ENCODE assay signal across 8 cellular contexts in genomic region chr14:101761032-101761880, GRCh38. TPM values are rescaled to one million over a fixed set of nuclear protein-coding genes. Genes with fewer than 3 reads are reported as not detected.
DNase-seq lines count a peak whose midpoint lies in the region; ATAC-seq and TF ChIP-seq lines count a peak whose summit lies in the region.

Gene PPP2R5C (plus strand): TSS chr14:101761709. CDS start chr14:101761894, 185 bp downstream.

- no peaks in the 10 kb centered on the region for H3K9me3 ChIP-seq in DOHH2 (ENCODE audit: control insufficient read depth, insufficient read depth, low read length)
- H3K9me3 ChIP-seq in neural cell (ENCODE audit: low read length) = no peaks in the 10 kb centered on the region

- ATAC-seq in GM23338 = peak; percentile 75

- TF ChIP-seq CTCF in DOHH2 (IDR thresholded peaks at IDR 0.05; ENCODE audit: low read depth, low read length, poor library complexity, severe bottlenecking) = no peak
- TF ChIP-seq CTCF in GM23338 (conservative IDR thresholded peaks at IDR 0.05; ENCODE audit: low read depth in 2 of 2) = no peak
- no peak for TF ChIP-seq CTCF in fibroblast of the aortic adventitia (IDR thresholded peaks at IDR 0.05; ENCODE audit: insufficient read depth, low read length)
- no peak for TF ChIP-seq CTCF in neural cell (IDR thresholded peaks at IDR 0.05; ENCODE audit: poor library complexity, severe bottlenecking)

- DNase-seq in GM23338 (ENCODE audit: low spot score) (peak; percentile 92), LHCN-M2 (ENCODE audit: low read depth) (peak; percentile 80), SIG-M5 (lab: John Stamatoyannopoulos, UW) (peak; percentile 6), fibroblast of the aortic adventitia (ENCODE audit: low read depth) (peak; percentile 81)
- DNase-seq in activated effector memory CD4-positive, alpha-beta T cell treated with anti-CD3 and anti-CD28 coated beads, Interleukin-2, amount 50 U/mL, for 16 hours = peak; percentile 94

- H4K20me1 ChIP-seq in DOHH2 (ENCODE audit: control insufficient read depth, insufficient read depth, low read depth, low read length) = no peaks in the 10 kb centered on the region
- H4K20me1 ChIP-seq in GM23338 (replicated peaks; ENCODE audit: insufficient read depth) = peaks cover 5% of the 10 kb centered on the region; the same call in 1 of the 2 replicates
- H4K20me1 ChIP-seq in neural cell (ENCODE audit: insufficient read depth) = no peaks in the 10 kb centered on the region

- no peaks in the 10 kb centered on the region; the same call in 2 of the 3 replicates for H3K36me3 Mint-ChIP-seq in GM23338 (ENCODE audit: low read depth)
- peaks cover 13% of the 10 kb centered on the region for H3K36me3 Mint-ChIP-seq in stimulated activated naive CD8-positive, alpha-beta T cell treated with anti-CD3 and anti-CD28 coated beads, Interleukin-15, Interleukin-2, amounts not matched to agents 100 ng/mL and 50 ng/mL, for 24 hours (ENCODE audit: low read depth)

- H3K4me1 ChIP-seq in DOHH2 (ENCODE audit: control insufficient read depth, low read length) = peaks cover 13% of the 10 kb centered on the region
- H3K4me1 ChIP-seq in GM23338 (ENCODE audit: insufficient read depth) = peaks cover 11% of the 10 kb centered on the region

- peak; percentile 30 for TF ChIP-seq RAD21 in neural cell (conservative IDR thresholded peaks at IDR 0.05)

- peak within 1 kb of the TSS; percentile 92 for H3K4me3 Mint-ChIP-seq in GM23338
- H3K4me3 Mint-ChIP-seq in stimulated activated naive CD8-positive, alpha-beta T cell treated with anti-CD3 and anti-CD28 coated beads, Interleukin-15, Interleukin-2, amounts not matched to agents 100 ng/mL and 50 ng/mL, for 24 hours = peak within 1 kb of the TSS; percentile 85

- H3K27me3 Mint-ChIP-seq in GM23338 (ENCODE audit: insufficient read depth, low read depth, poor library complexity) = peaks cover 21% of the 10 kb centered on the region
- no peaks in the 10 kb centered on the region for H3K27me3 Mint-ChIP-seq in stimulated activated naive CD8-positive, alpha-beta T cell treated with anti-CD3 and anti-CD28 coated beads, Interleukin-15, Interleukin-2, amounts not matched to agents 100 ng/mL and 50 ng/mL, for 24 hours

- peak within 1 kb of the TSS; percentile 99 for H2AFZ ChIP-seq in GM23338
- H2AFZ ChIP-seq in neural cell (ENCODE audit: low read depth, low read length) = peak within 1 kb of the TSS; percentile 77

- H3K27ac ChIP-seq in DOHH2 (ENCODE audit: low read depth, low read length) (peak within 1 kb of the TSS; percentile 54), GM23338 (ENCODE audit: low read depth) (peak within 1 kb of the TSS; percentile 72; the same call in 1 of the 2 replicates), neural cell (ENCODE audit: low read length) (peak within 1 kb of the TSS; percentile 75)

- H3K4me3 ChIP-seq in DOHH2 (ENCODE audit: low read length) (peak within 1 kb of the TSS; percentile 96), GM23338 (peak within 1 kb of the TSS; percentile 98), fibroblast of the aortic adventitia (ENCODE audit: low read depth, low read length) (peak within 1 kb of the TSS; percentile 79), neural cell (ENCODE audit: low read length) (peak within 1 kb of the TSS; percentile 100)

- H3K9ac ChIP-seq in neural cell (ENCODE audit: low read length) = peak within 1 kb of the TSS; percentile 81

- peak within 1 kb of the TSS; percentile 95 for H3K4me2 ChIP-seq in DOHH2 (ENCODE audit: low read length)
- peak within 1 kb of the TSS; percentile 94 for H3K4me2 ChIP-seq in GM23338
- peak within 1 kb of the TSS; percentile 65 for H3K4me2 ChIP-seq in neural cell (ENCODE audit: low read length)

- no peaks in the 10 kb centered on the region; the same call in 2 of the 3 replicates for H3K9me3 Mint-ChIP-seq in GM23338
- H3K9me3 Mint-ChIP-seq in stimulated activated naive CD8-positive, alpha-beta T cell treated with anti-CD3 and anti-CD28 coated beads, Interleukin-15, Interleukin-2, amounts not matched to agents 100 ng/mL and 50 ng/mL, for 24 hours = no peaks in the 10 kb centered on the region

- peaks cover 9% of the 10 kb centered on the region for H3K27me3 ChIP-seq in DOHH2 (ENCODE audit: control insufficient read depth, low read length)
- H3K27me3 ChIP-seq in GM23338 (ENCODE audit: insufficient read depth) = peaks cover 34% of the 10 kb centered on the region
- H3K27me3 ChIP-seq in neural cell (ENCODE audit: insufficient read depth, low read depth, low read length) = no peaks in the 10 kb centered on the region

- H3F3A ChIP-seq in DOHH2 (ENCODE audit: control insufficient read depth, insufficient read depth) (no peaks in the 10 kb centered on the region), GM23338 (replicated peaks; ENCODE audit: low read depth) (no peaks in the 10 kb centered on the region), neural cell (ENCODE audit: insufficient read depth, low read length, poor library complexity, severe bottlenecking) (no peaks in the 10 kb centered on the region)

- TF ChIP-seq EP300 in neural cell (conservative IDR thresholded peaks at IDR 0.05; ENCODE audit: poor library complexity, severe bottlenecking) = peak; percentile 41

- H3K79me2 ChIP-seq in DOHH2 (ENCODE audit: control insufficient read depth, low read length) (peaks cover 5% of the 10 kb centered on the region), GM23338 (replicated peaks; ENCODE audit: insufficient read depth) (no peaks in the 10 kb centered on the region), neural cell (replicated peaks; ENCODE audit: insufficient read depth, low read length) (no peaks in the 10 kb centered on the region)

- no peak within 1 kb of the TSS for H3K27ac Mint-ChIP-seq in GM23338
- peak within 1 kb of the TSS; percentile 37 for H3K27ac Mint-ChIP-seq in stimulated activated naive CD8-positive, alpha-beta T cell treated with anti-CD3 and anti-CD28 coated beads, Interleukin-15, Interleukin-2, amounts not matched to agents 100 ng/mL and 50 ng/mL, for 24 hours

- H3K36me3 ChIP-seq in DOHH2 (ENCODE audit: control insufficient read depth, low read length) = peaks cover 14% of the 10 kb centered on the region
- no peaks in the 10 kb centered on the region for H3K36me3 ChIP-seq in GM23338 (ENCODE audit: insufficient read depth)
- no peaks in the 10 kb centered on the region for H3K36me3 ChIP-seq in neural cell (ENCODE audit: insufficient read depth, low read length)

- H3K4me1 Mint-ChIP-seq in GM23338 = peaks cover 12% of the 10 kb centered on the region
- H3K4me1 Mint-ChIP-seq in stimulated activated naive CD8-positive, alpha-beta T cell treated with anti-CD3 and anti-CD28 coated beads, Interleukin-15, Interleukin-2, amounts not matched to agents 100 ng/mL and 50 ng/mL, for 24 hours (ENCODE audit: low read depth) = peaks cover 40% of the 10 kb centered on the region

- H3K9me2 ChIP-seq in DOHH2 (replicated peaks; ENCODE audit: control insufficient read depth, low read length) (no peaks in the 10 kb centered on the region), GM23338 (ENCODE audit: insufficient read depth) (no peaks in the 10 kb centered on the region), neural cell (ENCODE audit: insufficient read depth, low read length) (no peaks in the 10 kb centered on the region)

TF ChIP-seq in GM23338, 12 proteins besides CTCF, POLR2A, EP300 and RAD21 (continues in another document):
- TF ChIP-seq ZNF114 (CRISPR knock-in tag; IDR thresholded peaks at IDR 0.05) = no peak

TF ChIP-seq in neural cell, 6 proteins besides CTCF, POLR2A, EP300 and RAD21:
- TF ChIP-seq TAF1 (IDR thresholded peaks at IDR 0.05; ENCODE audit: low read depth) (no peak), SMC3 (conservative IDR thresholded peaks at IDR 0.05; ENCODE audit: poor library complexity) (no peak), MXI1 (conservative IDR thresholded peaks at IDR 0.05; ENCODE audit: poor library complexity, severe bottlenecking) (peak; percentile 90), EZH2 (IDR thresholded peaks at IDR 0.05; ENCODE audit: borderline replicate concordance, insufficient read depth, low read length, poor library complexity, severe bottlenecking) (no peak), POLR2AphosphoS5 (IDR thresholded peaks at IDR 0.05) (peak; percentile 80), REST (IDR thresholded peaks at IDR 0.05; ENCODE audit: borderline replicate concordance) (peak; percentile 45)

RNA-seq across cellular contexts. Expression of gene PPP2R5C, which starts in this region (rescaled TPM):
- 75.4 and 76.4 TPM in 2 replicates for total RNA-seq in GM23338 (2014; rRNA removed; shearing (Covaris generic))
- polyA plus RNA-seq in GM23338 (2016; fragmentation: Nextera tagmentation; extraction: Ambion mirVana) (75.3 and 79.7 TPM in 2 replicates), neural cell (108 and 111 TPM in 2 replicates)
- total RNA-seq in LHCN-M2 (2014; rRNA removed) (78.0 and 86.3 TPM in 2 replicates), fibroblast of the aortic adventitia (ENCODE audit: low replicate concordance) (114 and 137 TPM in 2 replicates)
- polyA plus RNA-seq in LHCN-M2 (2012) = 49.6 TPM
- 167 and 189 TPM in 2 replicates for polyA minus RNA-seq in neural cell

Comparison
In these comparisons a context has a peak if more than half of its experiments do, and no peak if none do; other contexts are left out.
1. Peak in every context shown above with its lines: DNase-seq, ATAC-seq, H3K4me3 ChIP-seq and H3K27ac ChIP-seq.
2. DNase-seq: peak in every context shown above with its lines; median percentile 94 in activated effector memory CD4-positive, alpha-beta T cell treated with anti-CD3 and anti-CD28 coated beads, Interleukin-2, amount 50 U/mL, for 16 hours; 92 in GM23338; 81 in fibroblast of the aortic adventitia; 80 in LHCN-M2; 6 in SIG-M5.